11 cellular contexts compared by ENCODE assay signal in genomic region chr12:53208435-53208834, GRCh38. TPM values are rescaled to one million over a fixed set of nuclear protein-coding genes. Genes with fewer than 3 reads are reported as not detected.
A peak's percentile ranks its signal among the peaks of the same experiment; 100 is the strongest.
DNase-seq lines count a peak whose midpoint lies in the region; ATAC-seq and TF ChIP-seq lines count a peak whose summit lies in the region.
"Had no signal": no experiment of that assay in that cellular context is flagged by ENCODE, and none has a peak within 500 bp of the region (broad histone marks: within the 10 kb centered on the region; RNA-seq: fewer than 3 reads in every experiment).

No MANE protein-coding gene starts in this region.

- H3K27me3 Mint-ChIP-seq in stimulated activated naive CD8-positive, alpha-beta T cell treated with anti-CD3 and anti-CD28 coated beads, Interleukin-15, Interleukin-2, amounts not matched to agents 100 ng/mL and 50 ng/mL, for 24 hours: no peaks in the 10 kb centered on the region

- no peaks in the 10 kb centered on the region for H3K9me3 Mint-ChIP-seq in stimulated activated naive CD8-positive, alpha-beta T cell treated with anti-CD3 and anti-CD28 coated beads, Interleukin-15, Interleukin-2, amounts not matched to agents 100 ng/mL and 50 ng/mL, for 24 hours

- CTCF ChIA-PET in A673 (lab: Charles Lee): no interaction called here

- POLR2A ChIA-PET in A673 (lab: Charles Lee; ENCODE audit: low non-redundant PET): no interaction called here

- peaks cover 0 to 25% (median 7%) of the 10 kb centered on the region in 3 donors for H3K4me1 ChIP-seq in gastroesophageal sphincter
- H3K4me1 ChIP-seq in aorta (ENCODE audit: control insufficient read depth in 1 of 2, insufficient read depth in 2 of 2, low read length in 2 of 2): no peaks in the 10 kb centered on the region
- H3K4me1 ChIP-seq in A673 (ENCODE audit: insufficient read depth, low read length, poor library complexity, severe bottlenecking): no peaks in the 10 kb centered on the region

- TF ChIP-seq EP300 in gastroesophageal sphincter (IDR thresholded peaks at IDR 0.05): no peak

- H3K9me3 ChIP-seq in gastroesophageal sphincter: no peaks in the 10 kb centered on the region
- H3K9me3 ChIP-seq in aorta (ENCODE audit: control insufficient read depth, low read length): no peaks in the 10 kb centered on the region
- no peaks in the 10 kb centered on the region for H3K9me3 ChIP-seq in A673 (ENCODE audit: low read depth, low read length, poor library complexity, severe bottlenecking)

- peak overlapping the region; percentile 69 for H3K4me3 Mint-ChIP-seq in stimulated activated naive CD8-positive, alpha-beta T cell treated with anti-CD3 and anti-CD28 coated beads, Interleukin-15, Interleukin-2, amounts not matched to agents 100 ng/mL and 50 ng/mL, for 24 hours

- H3K27ac ChIP-seq in gastroesophageal sphincter (peak overlapping the region in 2 of 4 donors; percentile 12 to 41), aorta (ENCODE audit: low read depth in 1 of 2, low read length in 2 of 2) (no peak overlapping the region), A673 (ENCODE audit: low read depth, low read length, poor library complexity, severe bottlenecking) (no peak overlapping the region)

- H3K36me3 ChIP-seq in gastroesophageal sphincter (peaks cover 0 to 44% of the 10 kb centered on the region in 2 donors), aorta (ENCODE audit: control insufficient read depth in 1 of 2, insufficient read depth in 2 of 2, low read length in 1 of 2) (peaks cover 0 to 3% of the 10 kb centered on the region in 2 donors), A673 (ENCODE audit: insufficient read depth, low read length, poor library complexity, severe bottlenecking) (peaks cover 14% of the 10 kb centered on the region)

- no TSS peak for BruUV-seq in A673 (replicated peaks; lab: Mats Ljungman, UMichigan)

- DNase-seq in stimulated activated naive CD8-positive, alpha-beta T cell treated with anti-CD3 and anti-CD28 coated beads, Interleukin-15, Interleukin-2, amounts not matched to agents 100 U/mL and 50 U/mL, for 24 hours: no peak
- peak; percentile 12 to 39 for DNase-seq in aorta
- no peak for DNase-seq in A673 (ENCODE audit: low spot score)
- DNase-seq in GM13976 (ENCODE audit: low spot score): no peak
- DNase-seq: caudate nucleus, foreskin fibroblast, GOT3, NCI-H2227 treated with DMSO at 0.1 percent for 48 hours had no signal

- H3K27me3 ChIP-seq in gastroesophageal sphincter (no peaks in the 10 kb centered on the region), aorta (ENCODE audit: control insufficient read depth in 1 of 2, insufficient read depth in 2 of 2, low read length in 1 of 2) (no peaks in the 10 kb centered on the region), A673 (replicated peaks; ENCODE audit: insufficient read depth, low read depth, low read length, poor library complexity) (no peaks in the 10 kb centered on the region)

- in situ Hi-C loops in GM13976 (cut with MboI; ENCODE audit: low sequenced_read_pairs, unreplicated experiment): no loop called here

- peak overlapping the region; percentile 69 for H3K27ac Mint-ChIP-seq in stimulated activated naive CD8-positive, alpha-beta T cell treated with anti-CD3 and anti-CD28 coated beads, Interleukin-15, Interleukin-2, amounts not matched to agents 100 ng/mL and 50 ng/mL, for 24 hours

- H3K4me3 ChIP-seq in gastroesophageal sphincter: no peak overlapping the region
- H3K4me3 ChIP-seq in aorta (ENCODE audit: low read length in 2 of 2): no peak overlapping the region
- no peak overlapping the region for H3K4me3 ChIP-seq in A673 (ENCODE audit: low read depth, low read length, poor library complexity, severe bottlenecking)

- 0 to 31% methylated on average over 1 to 2 of the region's 2 CpGs for WGBS in gastroesophageal sphincter (ENCODE audit: low coverage in 1 of 2), 2 donors
- 38 to 51% methylated on average over 2 of the region's 2 CpGs for WGBS in aorta, 2 donors

- H3K36me3 Mint-ChIP-seq in stimulated activated naive CD8-positive, alpha-beta T cell treated with anti-CD3 and anti-CD28 coated beads, Interleukin-15, Interleukin-2, amounts not matched to agents 100 ng/mL and 50 ng/mL, for 24 hours (ENCODE audit: low read depth): peaks cover 23% of the 10 kb centered on the region

- TF ChIP-seq POLR2A in gastroesophageal sphincter (IDR thresholded peaks at IDR 0.05): no peak

- ATAC-seq in stimulated activated naive CD8-positive, alpha-beta T cell treated with anti-CD3 and anti-CD28 coated beads, Interleukin-15, Interleukin-2, amounts not matched to agents 100 U/mL and 50 U/mL, for 24 hours: no peak
- ATAC-seq in gastroesophageal sphincter (peak; percentile 37), aorta (ENCODE audit: low FRiP score) (no peak)

- peaks cover 81% of the 10 kb centered on the region for H3K4me1 Mint-ChIP-seq in stimulated activated naive CD8-positive, alpha-beta T cell treated with anti-CD3 and anti-CD28 coated beads, Interleukin-15, Interleukin-2, amounts not matched to agents 100 ng/mL and 50 ng/mL, for 24 hours (ENCODE audit: low read depth)

- TF ChIP-seq CTCF in gastroesophageal sphincter (IDR thresholded peaks at IDR 0.05) (no peak), A673 (conservative IDR thresholded peaks at IDR 0.05; ENCODE audit: low read depth, low read length) (no peak), GM13976 (IDR thresholded peaks at IDR 0.05; ENCODE audit: borderline replicate concordance, control extremely low read depth, extremely low read depth, insufficient read depth, missing control alignments) (no peak)

- intact Hi-C loops in aorta (cut with DNase I): no loop called here
- intact Hi-C loops in A673 (cut with micrococcal nuclease; ENCODE audit: unreplicated experiment): no loop called here

RNA-seq across cellular contexts. Expression of gene ITGB7, which starts 1.4 kb away (rescaled TPM):
- total RNA-seq in gastroesophageal sphincter: 1 to 10 TPM in 2 of 4 donors, under 1 TPM in 2; 0.40 to 5.8 (median 2.6) TPM
- total RNA-seq in aorta: 1 to 10 TPM; 3.2 to 5.8 TPM
- 1 to 10 TPM; 1.4 to 4.9 TPM for polyA plus RNA-seq in aorta
- 0.43 TPM in 1 of 2 replicates, not detected in the other for total RNA-seq in A673 (2021)
- total RNA-seq: LHCN-M2 had no signal

RNA-seq across cellular contexts. Expression of gene RARG, which starts 23.6 kb away (rescaled TPM):
- total RNA-seq in gastroesophageal sphincter (10 to 100 TPM; 15.6 to 26.6 (median 22.9) TPM), aorta (10 to 100 TPM; 32.7 to 63.9 TPM), A673 (2021) (14.0 and 20.3 TPM in 2 replicates)
- 10 to 100 TPM; 14.5 to 35.6 TPM for polyA plus RNA-seq in aorta

RNA-seq across cellular contexts. Expression of gene CSAD, which starts 27.7 kb away (rescaled TPM):
- total RNA-seq in gastroesophageal sphincter (10 to 100 TPM; 11.3 to 47.5 (median 24.1) TPM), aorta (10 to 100 TPM; 52.7 to 74.4 TPM), A673 (2021) (32.3 and 37.5 TPM in 2 replicates)
- 100 to 1,000 TPM in 1 of 2 donors, 1 to 10 TPM in 1; 5.0 to 118 TPM for polyA plus RNA-seq in aorta

RNA-seq across cellular contexts. Expression of gene ZNF740, which starts 27.9 kb away (rescaled TPM):
- total RNA-seq in gastroesophageal sphincter (10 to 100 TPM; 14.9 to 27.7 (median 17.4) TPM), aorta (10 to 100 TPM; 34.0 to 46.3 TPM), A673 (2021) (48.6 and 50.3 TPM in 2 replicates)
- 10 to 100 TPM in 1 of 2 donors, 1 to 10 TPM in 1; 4.1 to 15.7 TPM for polyA plus RNA-seq in aorta

RNA-seq across cellular contexts. Expression of gene ESPL1, which starts 59.7 kb away (rescaled TPM):
- total RNA-seq in gastroesophageal sphincter (1 to 10 TPM in 2 of 4 donors, under 1 TPM in 2; 0.13 to 2.3 (median 0.64) TPM), aorta (1 to 10 TPM in 1 of 2 donors, under 1 TPM in 1; 0.49 to 2.8 TPM), A673 (2021) (99.1 and 105 TPM in 2 replicates)
- 1 to 10 TPM in 1 of 2 donors, under 1 TPM in 1; 0.38 to 2.5 TPM for polyA plus RNA-seq in aorta

Comparison
In these comparisons a context has a peak if more than half of its experiments do, and no peak if none do; other contexts are left out.
1. DNase-seq: peak in aorta (2 of 2); none in stimulated activated naive CD8-positive, alpha-beta T cell treated with anti-CD3 and anti-CD28 coated beads, Interleukin-15, Interleukin-2, amounts not matched to agents 100 U/mL and 50 U/mL, for 24 hours (single experiment), A673 (single experiment) and GM13976 (single experiment).